In genomic region chr4:57109530-57109846, GRCh38 we compare ENCODE assay signal across 8 cellular contexts. TPM values are rescaled to one million over a fixed set of nuclear protein-coding genes. Genes with fewer than 3 reads are reported as not detected.
DNase-seq lines count a peak whose midpoint lies in the region; ATAC-seq and TF ChIP-seq lines count a peak whose summit lies in the region.

No MANE protein-coding gene starts in this region.

- TF ChIP-seq CTCF in WTC11 (IDR thresholded peaks at IDR 0.05) (no peak), cardiac muscle cell (IDR thresholded peaks at IDR 0.05; ENCODE audit: low read depth, low read length) (no peak), retinal pigment epithelial cell (conservative IDR thresholded peaks at IDR 0.05; ENCODE audit: low read depth, low read length) (no peak)

- no peaks in the 10 kb centered on the region for H3K9me3 ChIP-seq in cardiac muscle cell (ENCODE audit: low read depth)

- peaks cover 75% of the 10 kb centered on the region for H3K27me3 Mint-ChIP-seq in WTC11 (ENCODE audit: low read depth)

- H3K4me1 Mint-ChIP-seq in WTC11 = peaks cover 25% of the 10 kb centered on the region

- POLR2A ChIA-PET in WTC11 (lab: Charles Lee) = no interaction called here

- peak overlapping the region; percentile 45 for H3K4me3 ChIP-seq in cardiac muscle cell
- H3K4me3 ChIP-seq in retinal pigment epithelial cell (ENCODE audit: low read length) = peak overlapping the region; percentile 91

- peaks cover 11% of the 10 kb centered on the region for H3K4me1 ChIP-seq in cardiac muscle cell (ENCODE audit: low read depth)

- peaks cover 17% of the 10 kb centered on the region for H3K27me3 ChIP-seq in cardiac muscle cell

- no peaks in the 10 kb centered on the region for H3K36me3 Mint-ChIP-seq in WTC11

- H3K27ac ChIP-seq in cardiac muscle cell = no peak overlapping the region

- H3K4me3 Mint-ChIP-seq in WTC11 = peak overlapping the region; percentile 60

- CTCF ChIA-PET in WTC11 (lab: Charles Lee) = no interaction called here

- no peaks in the 10 kb centered on the region for H3K9me3 Mint-ChIP-seq in WTC11

- DNase-seq in WTC11 (ENCODE audit: low spot score) = peak; percentile 23
- peak in 1 of 2 donors; percentile 32 for DNase-seq in cardiac muscle cell (ENCODE audit: low read depth in 1 of 2, low spot score in 1 of 2)
- no peak for DNase-seq in retinal pigment epithelial cell (ENCODE audit: low read depth)
- DNase-seq in middle frontal gyrus (ENCODE audit: extremely low spot score, low spot score) = no peak
- DNase-seq in NCI-H2227 treated with DMSO at 0.1 percent for 48 hours (lab: John Stamatoyannopoulos, UW) = no peak
- no peak for DNase-seq in activated naive CD4-positive, alpha-beta T cell treated with anti-CD3 and anti-CD28 coated beads, Interleukin-2, amount 50 U/mL, for 16 hours

- H3K27ac Mint-ChIP-seq in WTC11 = no peak overlapping the region

- ATAC-seq in GM19395 (IDR thresholded peaks at IDR 0.05; ENCODE audit: unreplicated experiment) = peak; percentile 14
- ATAC-seq in WTC11 = no peak
- no peak for ATAC-seq in HG03045 (IDR thresholded peaks at IDR 0.05; ENCODE audit: unreplicated experiment)

- H3K36me3 ChIP-seq in cardiac muscle cell = no peaks in the 10 kb centered on the region

TF ChIP-seq in WTC11, 78 proteins besides CTCF, POLR2A, EP300 and RAD21 (continues in another document):
- no peak for TF ChIP-seq ZNF263 (CRISPR knock-in tag; IDR thresholded peaks at IDR 0.05; ENCODE audit: low read depth)
- TF ChIP-seq CREM (CRISPR knock-in tag; IDR thresholded peaks at IDR 0.05) = no peak
- no peak for TF ChIP-seq ZNF219 (CRISPR knock-in tag; IDR thresholded peaks at IDR 0.05; ENCODE audit: borderline replicate concordance)
- no peak for TF ChIP-seq ATF1 (CRISPR knock-in tag; IDR thresholded peaks at IDR 0.05)
- no peak for TF ChIP-seq ZSCAN18 (CRISPR knock-in tag; IDR thresholded peaks at IDR 0.05)
- no peak for TF ChIP-seq ELF4 (CRISPR knock-in tag; IDR thresholded peaks at IDR 0.05; ENCODE audit: low read depth)
- no peak for TF ChIP-seq ZNF232 (CRISPR knock-in tag; IDR thresholded peaks at IDR 0.05)
- TF ChIP-seq NR1H2 (CRISPR knock-in tag; IDR thresholded peaks at IDR 0.05) = no peak
- no peak for TF ChIP-seq TEAD4 (CRISPR knock-in tag; IDR thresholded peaks at IDR 0.05)
- no peak for TF ChIP-seq E2F4 (CRISPR knock-in tag; IDR thresholded peaks at IDR 0.05; ENCODE audit: borderline replicate concordance, low read depth)
- no peak for TF ChIP-seq NFYB (CRISPR knock-in tag; conservative IDR thresholded peaks at IDR 0.05; ENCODE audit: low read depth)
- TF ChIP-seq JUN (CRISPR knock-in tag; IDR thresholded peaks at IDR 0.05) = no peak
- TF ChIP-seq E2F1 (CRISPR knock-in tag; IDR thresholded peaks at IDR 0.05) = no peak
- no peak for TF ChIP-seq ZNF425 (CRISPR knock-in tag; conservative IDR thresholded peaks at IDR 0.05)
- TF ChIP-seq ARID4B (CRISPR knock-in tag; IDR thresholded peaks at IDR 0.05; ENCODE audit: borderline replicate concordance) = no peak
- no peak for TF ChIP-seq SOX15 (CRISPR knock-in tag; IDR thresholded peaks at IDR 0.05)

RNA-seq across cellular contexts. Expression of gene IGFBP7, which starts 0.7 kb away (rescaled TPM):
- total RNA-seq in WTC11 (2021) (1.0 to 1.5 TPM (median 1.4 TPM) in 3 replicates), cardiac muscle cell (66.1 and 87.2 TPM in 2 replicates)
- 68.9 and 76.5 TPM in 2 replicates for polyA plus RNA-seq in cardiac muscle cell

Comparison
In these comparisons a context has a peak if more than half of its experiments do, and no peak if none do; other contexts are left out.
1. RNA of gene IGFBP7, which starts 0.7 kb away (total RNA-seq): 66.1 to 87.2 TPM in cardiac muscle cell; 1.0 to 1.5 TPM in WTC11; every median in the first group is over 10 times any median in the second.